ENCODE assay signal across 1 cellular context in the genomic region with DNA sequence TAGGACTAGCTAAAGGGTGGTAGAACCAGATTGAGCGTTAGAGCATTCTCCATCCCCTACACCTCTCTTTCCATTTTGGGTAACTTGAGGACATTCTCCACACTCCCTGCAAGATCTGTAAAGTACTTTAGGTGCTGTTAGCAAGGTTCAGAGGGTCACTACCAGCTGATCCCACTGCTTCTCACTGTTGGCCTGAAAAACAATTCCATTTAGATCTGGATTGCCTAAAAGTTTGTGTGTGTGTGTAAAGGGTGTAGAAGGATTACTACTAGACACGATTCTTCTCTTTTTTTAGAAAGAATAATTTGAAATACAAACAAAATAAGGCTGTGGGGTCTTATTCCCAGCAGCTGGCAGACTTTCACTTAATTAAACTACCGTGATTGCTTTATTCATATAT.
TF ChIP-seq lines count a peak whose summit lies in the region.

No MANE protein-coding gene starts in this region.

TF ChIP-seq in IMR-90, 13 proteins besides CTCF, POLR2A, EP300 and RAD21 (continued from another document):
- TF ChIP-seq SMC3 (IDR thresholded peaks at IDR 0.05; ENCODE audit: low read depth, low read length): no peak
